ENCODE assay signal across 16 cellular contexts in the genomic region with DNA sequence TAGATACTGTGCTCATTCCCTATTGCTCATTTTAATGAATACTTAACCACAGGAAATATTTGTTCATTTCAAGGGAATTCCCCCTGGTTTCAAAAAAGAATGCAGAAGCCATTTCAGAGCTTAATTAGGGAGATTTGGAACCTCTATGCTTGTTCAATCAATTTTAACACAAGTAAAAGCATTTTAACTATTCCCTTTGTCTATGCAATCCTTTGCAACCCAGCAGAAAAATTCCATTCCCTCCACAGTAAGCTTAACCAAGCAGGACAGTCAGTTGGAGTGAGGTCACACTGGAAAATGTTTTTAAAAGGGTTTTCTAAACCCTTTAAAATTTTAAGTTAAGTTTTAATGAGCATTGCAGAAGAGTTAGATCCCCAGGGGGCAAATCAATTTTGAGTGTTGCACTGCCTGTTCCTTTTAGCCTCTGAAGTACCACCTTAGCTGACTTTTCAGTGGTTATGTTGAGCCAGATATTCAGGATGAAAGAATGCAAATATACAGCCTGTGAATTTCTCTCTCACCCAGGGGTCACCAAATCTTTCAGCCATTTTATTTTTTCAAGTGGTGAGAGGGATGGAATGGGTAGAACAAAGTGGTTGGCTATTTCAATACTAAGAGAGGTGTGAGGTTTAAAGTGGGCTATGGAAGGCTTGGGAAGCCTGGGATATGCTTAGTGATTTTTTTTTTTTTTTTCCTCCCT.
DNase-seq lines count a peak whose midpoint lies in the region; ATAC-seq and TF ChIP-seq lines count a peak whose summit lies in the region.
"Had no signal": no experiment of that assay in that cellular context is flagged by ENCODE, and none has a peak within 500 bp of the region (broad histone marks: within the 10 kb centered on the region; RNA-seq: fewer than 3 reads in every experiment).

No MANE protein-coding gene starts in this region.

- H3K4me2 ChIP-seq in MM.1S (ENCODE audit: low read depth, low read length), result no peak overlapping the region; the same call in 1 of the 2 replicates

- H3K9ac ChIP-seq in MM.1S (ENCODE audit: low read length), result no peak overlapping the region
- no peak overlapping the region for H3K9ac ChIP-seq in endodermal cell (ENCODE audit: extremely low read depth, low read length, poor library complexity, severe bottlenecking)

- H3K4me3 Mint-ChIP-seq in endodermal cell, result no peak overlapping the region
- no peak overlapping the region for H3K4me3 Mint-ChIP-seq in natural killer cell treated with Interleukin-12 subunit alpha and Interleukin-12 subunit beta and Interleukin-15 and Interleukin-18, amount 100 ng/mL, for 72 hours
- no peak overlapping the region for H3K4me3 Mint-ChIP-seq in naive thymus-derived CD8-positive, alpha-beta T cell
- H3K4me3 Mint-ChIP-seq: activated CD4-positive, alpha-beta memory T cell treated with anti-CD3 and anti-CD28 coated beads for 36 hours; activated naive CD4-positive, alpha-beta T cell treated with anti-CD3 and anti-CD28 coated beads, Interleukin-2, amount 10 ng/mL, durations not matched to agents 7 days and 5 days; CD4-positive, alpha-beta T cell; naive B cell had no signal

- H3K36me3 Mint-ChIP-seq in endodermal cell (ENCODE audit: low read depth), result no peaks in the 10 kb centered on the region
- no peaks in the 10 kb centered on the region for H3K36me3 Mint-ChIP-seq in natural killer cell treated with Interleukin-12 subunit alpha and Interleukin-12 subunit beta and Interleukin-15 and Interleukin-18, amount 100 ng/mL, for 72 hours
- no peaks in the 10 kb centered on the region for H3K36me3 Mint-ChIP-seq in naive thymus-derived CD8-positive, alpha-beta T cell
- H3K36me3 Mint-ChIP-seq: activated CD4-positive, alpha-beta memory T cell treated with anti-CD3 and anti-CD28 coated beads for 36 hours; activated naive CD4-positive, alpha-beta T cell treated with anti-CD3 and anti-CD28 coated beads, Interleukin-2, amount 10 ng/mL, durations not matched to agents 7 days and 5 days; naive B cell had no signal

- H3F3A ChIP-seq in MM.1S (ENCODE audit: insufficient read depth, low read length), result no peaks in the 10 kb centered on the region

- H3K4me3 ChIP-seq in MM.1S (ENCODE audit: low read length) (no peak overlapping the region), endodermal cell (ENCODE audit: low read length) (no peak overlapping the region), neuron (ENCODE audit: low read length) (no peak overlapping the region)

- no peaks in the 10 kb centered on the region for H3K79me2 ChIP-seq in MM.1S (ENCODE audit: low read length)

- H3K4me1 ChIP-seq in MM.1S (ENCODE audit: low read length), result peaks cover 10% of the 10 kb centered on the region; the same call in 1 of the 2 replicates
- H3K4me1 ChIP-seq in endodermal cell (ENCODE audit: control insufficient read depth, insufficient read depth, low read length), result no peaks in the 10 kb centered on the region
- peaks cover 65% of the 10 kb centered on the region for H3K4me1 ChIP-seq in neuron (ENCODE audit: insufficient read depth, low read length)

- H3K27me3 Mint-ChIP-seq in endodermal cell (ENCODE audit: insufficient read depth), result no peaks in the 10 kb centered on the region
- no peaks in the 10 kb centered on the region for H3K27me3 Mint-ChIP-seq in natural killer cell treated with Interleukin-12 subunit alpha and Interleukin-12 subunit beta and Interleukin-15 and Interleukin-18, amount 100 ng/mL, for 72 hours
- no peaks in the 10 kb centered on the region for H3K27me3 Mint-ChIP-seq in naive thymus-derived CD8-positive, alpha-beta T cell
- H3K27me3 Mint-ChIP-seq: activated CD4-positive, alpha-beta memory T cell treated with anti-CD3 and anti-CD28 coated beads for 36 hours; activated naive CD4-positive, alpha-beta T cell treated with anti-CD3 and anti-CD28 coated beads, Interleukin-2, amount 10 ng/mL, durations not matched to agents 7 days and 5 days; CD4-positive, alpha-beta T cell; naive B cell had no signal

- H3K27ac ChIP-seq in MM.1S (ENCODE audit: low read length) (no peak overlapping the region), endodermal cell (ENCODE audit: low read depth, low read length) (peak overlapping the region; percentile 67)
- H3K27ac ChIP-seq: HL-60 had no signal

- no peaks in the 10 kb centered on the region for H3K9me3 Mint-ChIP-seq in endodermal cell
- H3K9me3 Mint-ChIP-seq in natural killer cell treated with Interleukin-12 subunit alpha and Interleukin-12 subunit beta and Interleukin-15 and Interleukin-18, amount 100 ng/mL, for 72 hours, result peaks cover 7% of the 10 kb centered on the region
- peaks cover 0 to 7% (median 0%) of the 10 kb centered on the region in 9 donors for H3K9me3 Mint-ChIP-seq in naive thymus-derived CD8-positive, alpha-beta T cell
- H3K9me3 Mint-ChIP-seq: activated CD4-positive, alpha-beta memory T cell treated with anti-CD3 and anti-CD28 coated beads for 36 hours; activated naive CD4-positive, alpha-beta T cell treated with anti-CD3 and anti-CD28 coated beads, Interleukin-2, amount 10 ng/mL, durations not matched to agents 7 days and 5 days had no signal

- TF ChIP-seq POLR2A in GM18505 (IDR thresholded peaks at IDR 0.05; ENCODE audit: borderline replicate concordance, extremely low read depth, insufficient read depth, insufficient read length), result no peak

- no peaks in the 10 kb centered on the region for H3K9me2 ChIP-seq in MM.1S (replicated peaks; ENCODE audit: insufficient read depth, low read length)

- H3K4me1 Mint-ChIP-seq in endodermal cell, result peaks cover 12% of the 10 kb centered on the region
- no peaks in the 10 kb centered on the region for H3K4me1 Mint-ChIP-seq in natural killer cell treated with Interleukin-12 subunit alpha and Interleukin-12 subunit beta and Interleukin-15 and Interleukin-18, amount 100 ng/mL, for 72 hours (ENCODE audit: low read depth in 2 of 2)
- H3K4me1 Mint-ChIP-seq in naive thymus-derived CD8-positive, alpha-beta T cell, result no peaks in the 10 kb centered on the region
- H3K4me1 Mint-ChIP-seq: activated naive CD4-positive, alpha-beta T cell treated with anti-CD3 and anti-CD28 coated beads, Interleukin-2, amount 10 ng/mL, durations not matched to agents 7 days and 5 days; naive B cell had no signal

- H3K36me3 ChIP-seq in MM.1S (replicated peaks; ENCODE audit: insufficient read depth, low read length), result no peaks in the 10 kb centered on the region; the same call in 1 of the 2 replicates
- H3K36me3 ChIP-seq in endodermal cell (ENCODE audit: control insufficient read depth, insufficient read depth, low read length), result no peaks in the 10 kb centered on the region
- H3K36me3 ChIP-seq in neuron (ENCODE audit: insufficient read depth, low read length), result no peaks in the 10 kb centered on the region

- no peak for TF ChIP-seq CTCF in MM.1S (IDR thresholded peaks at IDR 0.05; ENCODE audit: low read length)
- no peak for TF ChIP-seq CTCF in endodermal cell (conservative IDR thresholded peaks at IDR 0.05)

- H3K9me3 ChIP-seq in MM.1S (replicated peaks; ENCODE audit: insufficient read depth, low read length) (no peaks in the 10 kb centered on the region), endodermal cell (ENCODE audit: control insufficient read depth, low read length) (no peaks in the 10 kb centered on the region), neuron (ENCODE audit: low read length) (no peaks in the 10 kb centered on the region)

- H3K27me3 ChIP-seq in MM.1S (replicated peaks; ENCODE audit: insufficient read depth, low read length) (no peaks in the 10 kb centered on the region), endodermal cell (ENCODE audit: control insufficient read depth, insufficient read depth, low read length, poor library complexity, severe bottlenecking) (no peaks in the 10 kb centered on the region), neuron (ENCODE audit: insufficient read depth, low read length) (no peaks in the 10 kb centered on the region)

- H2AFZ ChIP-seq in MM.1S (ENCODE audit: low read length) (no peak overlapping the region), neuron (ENCODE audit: low read depth, low read length) (peak overlapping the region; percentile 85)

- no peak for ATAC-seq in natural killer cell treated with Interleukin-12 subunit alpha and Interleukin-12 subunit beta and Interleukin-15 and Interleukin-18, amount 100 ng/mL, for 72 hours
- ATAC-seq in GM18505 (IDR thresholded peaks at IDR 0.05; ENCODE audit: unreplicated experiment), result no peak
- no peak for ATAC-seq in naive thymus-derived CD8-positive, alpha-beta T cell

- DNase-seq in EH (ENCODE audit: low read depth), result peak; percentile 97
- peak; percentile 15 for DNase-seq in MM.1S
- DNase-seq in endodermal cell, result peak; percentile 42
- DNase-seq in HuH-7.5 (ENCODE audit: low spot score), result no peak
- DNase-seq in natural killer cell treated with Interleukin-12 subunit alpha and Interleukin-12 subunit beta and Interleukin-15 and Interleukin-18, amount 100 ng/mL, for 72 hours (ENCODE audit: low spot score), result no peak
- DNase-seq in naive thymus-derived CD8-positive, alpha-beta T cell, result no peak
- DNase-seq: activated CD4-positive, alpha-beta memory T cell treated with anti-CD3 and anti-CD28 coated beads for 36 hours; activated naive CD4-positive, alpha-beta T cell treated with anti-CD3 and anti-CD28 coated beads, Interleukin-2, amount 10 ng/mL, durations not matched to agents 7 days and 5 days; CD4-positive, alpha-beta T cell; effector memory CD4-positive, alpha-beta T cell; naive B cell; NCI-H1105 treated with DMSO at 0.1 percent for 48 hours; substantia nigra had no signal

- H3K27ac Mint-ChIP-seq in endodermal cell, result peak overlapping the region; percentile 80
- H3K27ac Mint-ChIP-seq in natural killer cell treated with Interleukin-12 subunit alpha and Interleukin-12 subunit beta and Interleukin-15 and Interleukin-18, amount 100 ng/mL, for 72 hours, result no peak overlapping the region
- H3K27ac Mint-ChIP-seq in naive thymus-derived CD8-positive, alpha-beta T cell, result no peak overlapping the region
- H3K27ac Mint-ChIP-seq: activated CD4-positive, alpha-beta memory T cell treated with anti-CD3 and anti-CD28 coated beads for 36 hours; activated naive CD4-positive, alpha-beta T cell treated with anti-CD3 and anti-CD28 coated beads, Interleukin-2, amount 10 ng/mL, durations not matched to agents 7 days and 5 days; CD4-positive, alpha-beta T cell had no signal

- POLR2A ChIA-PET in naive thymus-derived CD8-positive, alpha-beta T cell (lab: Charles Lee), result no interaction called here

- H4K20me1 ChIP-seq in MM.1S (ENCODE audit: insufficient read depth, low read length), result no peaks in the 10 kb centered on the region

Comparison
In these comparisons a context has a peak if more than half of its experiments do, and no peak if none do; other contexts are left out.
1. DNase-seq: peak in EH (single experiment), MM.1S (single experiment) and endodermal cell (single experiment); none in HuH-7.5 (single experiment), natural killer cell treated with Interleukin-12 subunit alpha and Interleukin-12 subunit beta and Interleukin-15 and Interleukin-18, amount 100 ng/mL, for 72 hours (single experiment) and naive thymus-derived CD8-positive, alpha-beta T cell (0 of 10).